ENCODE assay signal across 1 cellular context in genomic region chr1:155273134-155273982, GRCh38.
A peak's percentile ranks its signal among the peaks of the same experiment; 100 is the strongest.
TF ChIP-seq lines count a peak whose summit lies in the region.

CLK2 (minus strand) TSS chr1:155273504; CDS start chr1:155270977, 2,527 bp downstream.

TF ChIP-seq in HepG2, 621 proteins besides CTCF, POLR2A, EP300 and RAD21 (continued from another document and continues in another):
- TF ChIP-seq TFDP2 (CRISPR knock-in tag; IDR thresholded peaks at IDR 0.05) (peak; percentile 91), AHDC1 (CRISPR knock-in tag; IDR thresholded peaks at IDR 0.05; ENCODE audit: borderline replicate concordance) (no peak; the same call in 1 of the 2 replicates), MIXL1 (CRISPR knock-in tag; IDR thresholded peaks at IDR 0.05) (0 out of 2 replicates have a peak, but pooled peaks have one; percentile 43), ZNF703 (CRISPR knock-in tag; IDR thresholded peaks at IDR 0.05; ENCODE audit: borderline replicate concordance) (no peak), MAFG (CRISPR knock-in tag; IDR thresholded peaks at IDR 0.05) (no peak), HINFP (CRISPR knock-in tag; IDR thresholded peaks at IDR 0.05; ENCODE audit: low read depth) (peak; percentile 26; the same call in 1 of the 2 replicates), ZFP36L2 (CRISPR knock-in tag; IDR thresholded peaks at IDR 0.05) (no peak), ZBTB20 (CRISPR knock-in tag; IDR thresholded peaks at IDR 0.05; ENCODE audit: borderline replicate concordance, low read depth) (0 out of 2 replicates have a peak, but pooled peaks have one; percentile 14), ZNF512B (CRISPR knock-in tag; IDR thresholded peaks at IDR 0.05; ENCODE audit: borderline replicate concordance) (no peak), KDM2A (CRISPR knock-in tag; IDR thresholded peaks at IDR 0.05; ENCODE audit: borderline replicate concordance, low read depth) (peak; percentile 67; the same call in 1 of the 2 replicates), MEF2D (CRISPR knock-in tag; IDR thresholded peaks at IDR 0.05) (peak; percentile 9; the same call in 1 of the 2 replicates)
- TF ChIP-seq, protein P1, sequence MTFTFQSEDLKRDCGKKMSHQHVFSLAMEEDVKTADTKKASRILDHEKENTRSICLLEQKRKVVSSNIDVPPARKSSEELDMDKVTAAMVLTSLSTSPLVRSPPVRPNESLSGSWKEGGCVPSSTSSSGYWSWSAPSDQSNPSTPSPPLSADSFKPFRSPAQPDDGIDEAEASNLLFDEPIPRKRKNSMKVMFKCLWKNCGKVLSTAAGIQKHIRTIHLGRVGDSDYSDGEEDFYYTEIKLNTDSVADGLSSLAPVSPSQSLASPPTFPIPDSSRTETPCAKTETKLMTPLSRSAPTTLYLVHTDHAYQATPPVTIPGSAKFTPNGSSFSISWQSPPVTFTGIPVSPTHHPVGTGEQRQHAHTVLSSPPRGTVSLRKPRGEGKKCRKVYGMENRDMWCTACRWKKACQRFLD (CRISPR knock-in tag; IDR thresholded peaks at IDR 0.05; ENCODE audit: borderline replicate concordance): no peak
- TF ChIP-seq, protein P2, sequence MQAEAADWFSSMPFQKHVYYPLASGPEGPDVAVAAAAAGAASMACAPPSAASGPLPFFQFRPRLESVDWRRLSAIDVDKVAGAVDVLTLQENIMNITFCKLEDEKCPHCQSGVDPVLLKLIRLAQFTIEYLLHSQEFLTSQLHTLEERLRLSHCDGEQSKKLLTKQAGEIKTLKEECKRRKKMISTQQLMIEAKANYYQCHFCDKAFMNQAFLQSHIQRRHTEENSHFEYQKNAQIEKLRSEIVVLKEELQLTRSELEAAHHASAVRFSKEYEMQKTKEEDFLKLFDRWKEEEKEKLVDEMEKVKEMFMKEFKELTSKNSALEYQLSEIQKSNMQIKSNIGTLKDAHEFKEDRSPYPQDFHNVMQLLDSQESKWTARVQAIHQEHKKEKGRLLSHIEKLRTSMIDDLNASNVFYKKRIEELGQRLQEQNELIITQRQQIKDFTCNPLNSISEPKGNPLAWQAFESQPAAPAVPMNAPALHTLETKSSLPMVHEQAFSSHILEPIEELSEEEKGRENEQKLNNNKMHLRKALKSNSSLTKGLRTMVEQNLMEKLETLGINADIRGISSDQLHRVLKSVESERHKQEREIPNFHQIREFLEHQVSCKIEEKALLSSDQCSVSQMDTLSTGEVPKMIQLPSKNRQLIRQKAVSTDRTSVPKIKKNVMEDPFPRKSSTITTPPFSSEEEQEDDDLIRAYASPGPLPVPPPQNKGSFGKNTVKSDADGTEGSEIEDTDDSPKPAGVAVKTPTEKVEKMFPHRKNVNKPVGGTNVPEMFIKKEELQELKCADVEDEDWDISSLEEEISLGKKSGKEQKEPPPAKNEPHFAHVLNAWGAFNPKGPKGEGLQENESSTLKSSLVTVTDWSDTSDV (CRISPR knock-in tag; IDR thresholded peaks at IDR 0.05): no peak; the same call in 1 of the 2 replicates
- TF ChIP-seq, protein P3, sequence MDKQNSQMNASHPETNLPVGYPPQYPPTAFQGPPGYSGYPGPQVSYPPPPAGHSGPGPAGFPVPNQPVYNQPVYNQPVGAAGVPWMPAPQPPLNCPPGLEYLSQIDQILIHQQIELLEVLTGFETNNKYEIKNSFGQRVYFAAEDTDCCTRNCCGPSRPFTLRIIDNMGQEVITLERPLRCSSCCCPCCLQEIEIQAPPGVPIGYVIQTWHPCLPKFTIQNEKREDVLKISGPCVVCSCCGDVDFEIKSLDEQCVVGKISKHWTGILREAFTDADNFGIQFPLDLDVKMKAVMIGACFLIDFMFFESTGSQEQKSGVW (CRISPR knock-in tag; IDR thresholded peaks at IDR 0.05; ENCODE audit: borderline replicate concordance): no peak
- TF ChIP-seq, protein P4, sequence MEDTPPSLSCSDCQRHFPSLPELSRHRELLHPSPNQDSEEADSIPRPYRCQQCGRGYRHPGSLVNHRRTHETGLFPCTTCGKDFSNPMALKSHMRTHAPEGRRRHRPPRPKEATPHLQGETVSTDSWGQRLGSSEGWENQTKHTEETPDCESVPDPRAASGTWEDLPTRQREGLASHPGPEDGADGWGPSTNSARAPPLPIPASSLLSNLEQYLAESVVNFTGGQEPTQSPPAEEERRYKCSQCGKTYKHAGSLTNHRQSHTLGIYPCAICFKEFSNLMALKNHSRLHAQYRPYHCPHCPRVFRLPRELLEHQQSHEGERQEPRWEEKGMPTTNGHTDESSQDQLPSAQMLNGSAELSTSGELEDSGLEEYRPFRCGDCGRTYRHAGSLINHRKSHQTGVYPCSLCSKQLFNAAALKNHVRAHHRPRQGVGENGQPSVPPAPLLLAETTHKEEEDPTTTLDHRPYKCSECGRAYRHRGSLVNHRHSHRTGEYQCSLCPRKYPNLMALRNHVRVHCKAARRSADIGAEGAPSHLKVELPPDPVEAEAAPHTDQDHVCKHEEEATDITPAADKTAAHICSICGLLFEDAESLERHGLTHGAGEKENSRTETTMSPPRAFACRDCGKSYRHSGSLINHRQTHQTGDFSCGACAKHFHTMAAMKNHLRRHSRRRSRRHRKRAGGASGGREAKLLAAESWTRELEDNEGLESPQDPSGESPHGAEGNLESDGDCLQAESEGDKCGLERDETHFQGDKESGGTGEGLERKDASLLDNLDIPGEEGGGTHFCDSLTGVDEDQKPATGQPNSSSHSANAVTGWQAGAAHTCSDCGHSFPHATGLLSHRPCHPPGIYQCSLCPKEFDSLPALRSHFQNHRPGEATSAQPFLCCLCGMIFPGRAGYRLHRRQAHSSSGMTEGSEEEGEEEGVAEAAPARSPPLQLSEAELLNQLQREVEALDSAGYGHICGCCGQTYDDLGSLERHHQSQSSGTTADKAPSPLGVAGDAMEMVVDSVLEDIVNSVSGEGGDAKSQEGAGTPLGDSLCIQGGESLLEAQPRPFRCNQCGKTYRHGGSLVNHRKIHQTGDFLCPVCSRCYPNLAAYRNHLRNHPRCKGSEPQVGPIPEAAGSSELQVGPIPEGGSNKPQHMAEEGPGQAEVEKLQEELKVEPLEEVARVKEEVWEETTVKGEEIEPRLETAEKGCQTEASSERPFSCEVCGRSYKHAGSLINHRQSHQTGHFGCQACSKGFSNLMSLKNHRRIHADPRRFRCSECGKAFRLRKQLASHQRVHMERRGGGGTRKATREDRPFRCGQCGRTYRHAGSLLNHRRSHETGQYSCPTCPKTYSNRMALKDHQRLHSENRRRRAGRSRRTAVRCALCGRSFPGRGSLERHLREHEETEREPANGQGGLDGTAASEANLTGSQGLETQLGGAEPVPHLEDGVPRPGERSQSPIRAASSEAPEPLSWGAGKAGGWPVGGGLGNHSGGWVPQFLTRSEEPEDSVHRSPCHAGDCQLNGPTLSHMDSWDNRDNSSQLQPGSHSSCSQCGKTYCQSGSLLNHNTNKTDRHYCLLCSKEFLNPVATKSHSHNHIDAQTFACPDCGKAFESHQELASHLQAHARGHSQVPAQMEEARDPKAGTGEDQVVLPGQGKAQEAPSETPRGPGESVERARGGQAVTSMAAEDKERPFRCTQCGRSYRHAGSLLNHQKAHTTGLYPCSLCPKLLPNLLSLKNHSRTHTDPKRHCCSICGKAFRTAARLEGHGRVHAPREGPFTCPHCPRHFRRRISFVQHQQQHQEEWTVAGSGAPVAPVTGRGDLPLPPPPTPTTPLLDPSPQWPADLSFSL (CRISPR knock-in tag; IDR thresholded peaks at IDR 0.05): no peak
- TF ChIP-seq, protein P5, sequence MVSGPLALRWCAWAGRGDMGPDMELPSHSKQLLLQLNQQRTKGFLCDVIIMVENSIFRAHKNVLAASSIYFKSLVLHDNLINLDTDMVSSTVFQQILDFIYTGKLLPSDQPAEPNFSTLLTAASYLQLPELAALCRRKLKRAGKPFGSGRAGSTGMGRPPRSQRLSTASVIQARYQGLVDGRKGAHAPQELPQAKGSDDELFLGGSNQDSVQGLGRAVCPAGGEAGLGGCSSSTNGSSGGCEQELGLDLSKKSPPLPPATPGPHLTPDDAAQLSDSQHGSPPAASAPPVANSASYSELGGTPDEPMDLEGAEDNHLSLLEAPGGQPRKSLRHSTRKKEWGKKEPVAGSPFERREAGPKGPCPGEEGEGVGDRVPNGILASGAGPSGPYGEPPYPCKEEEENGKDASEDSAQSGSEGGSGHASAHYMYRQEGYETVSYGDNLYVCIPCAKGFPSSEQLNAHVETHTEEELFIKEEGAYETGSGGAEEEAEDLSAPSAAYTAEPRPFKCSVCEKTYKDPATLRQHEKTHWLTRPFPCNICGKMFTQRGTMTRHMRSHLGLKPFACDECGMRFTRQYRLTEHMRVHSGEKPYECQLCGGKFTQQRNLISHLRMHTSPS (CRISPR knock-in tag; IDR thresholded peaks at IDR 0.05; ENCODE audit: low read depth): no peak
- TF ChIP-seq, protein P6, sequence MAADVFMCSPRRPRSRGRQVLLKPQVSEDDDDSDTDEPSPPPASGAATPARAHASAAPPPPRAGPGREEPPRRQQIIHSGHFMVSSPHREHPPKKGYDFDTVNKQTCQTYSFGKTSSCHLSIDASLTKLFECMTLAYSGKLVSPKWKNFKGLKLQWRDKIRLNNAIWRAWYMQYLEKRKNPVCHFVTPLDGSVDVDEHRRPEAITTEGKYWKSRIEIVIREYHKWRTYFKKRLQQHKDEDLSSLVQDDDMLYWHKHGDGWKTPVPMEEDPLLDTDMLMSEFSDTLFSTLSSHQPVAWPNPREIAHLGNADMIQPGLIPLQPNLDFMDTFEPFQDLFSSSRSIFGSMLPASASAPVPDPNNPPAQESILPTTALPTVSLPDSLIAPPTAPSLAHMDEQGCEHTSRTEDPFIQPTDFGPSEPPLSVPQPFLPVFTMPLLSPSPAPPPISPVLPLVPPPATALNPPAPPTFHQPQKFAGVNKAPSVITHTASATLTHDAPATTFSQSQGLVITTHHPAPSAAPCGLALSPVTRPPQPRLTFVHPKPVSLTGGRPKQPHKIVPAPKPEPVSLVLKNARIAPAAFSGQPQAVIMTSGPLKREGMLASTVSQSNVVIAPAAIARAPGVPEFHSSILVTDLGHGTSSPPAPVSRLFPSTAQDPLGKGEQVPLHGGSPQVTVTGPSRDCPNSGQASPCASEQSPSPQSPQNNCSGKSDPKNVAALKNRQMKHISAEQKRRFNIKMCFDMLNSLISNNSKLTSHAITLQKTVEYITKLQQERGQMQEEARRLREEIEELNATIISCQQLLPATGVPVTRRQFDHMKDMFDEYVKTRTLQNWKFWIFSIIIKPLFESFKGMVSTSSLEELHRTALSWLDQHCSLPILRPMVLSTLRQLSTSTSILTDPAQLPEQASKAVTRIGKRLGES (CRISPR knock-in tag; IDR thresholded peaks at IDR 0.05; ENCODE audit: borderline replicate concordance): no peak
